Comparison of ENCODE assay signal across 22 cellular contexts in genomic region chr10:92175164-92175563, GRCh38.
DNase-seq lines count a peak whose midpoint lies in the region; FAIRE-seq and TF ChIP-seq lines count a peak whose summit lies in the region.
"Had no signal": no experiment of that assay in that cellular context is flagged by ENCODE, and none has a peak within 500 bp of the region (broad histone marks: within the 10 kb centered on the region; RNA-seq: fewer than 3 reads in every experiment).

No MANE protein-coding gene starts in this region.

- TF ChIP-seq CTCF in D721Med (IDR thresholded peaks at IDR 0.05; ENCODE audit: insufficient read depth, missing control alignments) = no peak
- no peak for TF ChIP-seq CTCF in astrocyte (IDR thresholded peaks at IDR 0.05; ENCODE audit: insufficient read depth, low read depth, low read length)

- H3K27me3 ChIP-seq in astrocyte (ENCODE audit: insufficient read depth, low read length) = no peaks in the 10 kb centered on the region
- H3K27me3 ChIP-seq: BLaER1 treated with 17β-estradiol and CSF1 and Interleukin-3, amounts not matched to agents 10 nM and 100 nM had no signal

- H3K9me3 Mint-ChIP-seq in astrocyte (ENCODE audit: unreplicated experiment) = peaks cover 3% of the 10 kb centered on the region
- H3K9me3 Mint-ChIP-seq: CD4-positive, alpha-beta T cell; CD8-positive, alpha-beta T cell had no signal

- no peak overlapping the region for H3K27ac Mint-ChIP-seq in astrocyte (ENCODE audit: unreplicated experiment)
- H3K27ac Mint-ChIP-seq: B cell; CD4-positive, alpha-beta T cell; CD8-positive, alpha-beta T cell had no signal

- H3K4me1 ChIP-seq in astrocyte (ENCODE audit: insufficient read depth, low read length) = no peaks in the 10 kb centered on the region
- H3K4me1 ChIP-seq: A549, Caco-2 had no signal

- no peak overlapping the region for H3K9ac ChIP-seq in astrocyte (ENCODE audit: low read length)
- H3K9ac ChIP-seq: BLaER1 treated with 17β-estradiol and CSF1 and Interleukin-3, amounts not matched to agents 10 nM and 100 nM had no signal

- H3K36me3 Mint-ChIP-seq in astrocyte (ENCODE audit: low read depth, unreplicated experiment) = peaks cover 8% of the 10 kb centered on the region

- H3K79me2 ChIP-seq in astrocyte (ENCODE audit: insufficient read depth, low read length) = no peaks in the 10 kb centered on the region

- H3K4me1 Mint-ChIP-seq in astrocyte (ENCODE audit: low read depth, unreplicated experiment) = no peaks in the 10 kb centered on the region
- H3K4me1 Mint-ChIP-seq: B cell had no signal

- no peak overlapping the region for H3K4me2 ChIP-seq in astrocyte (ENCODE audit: low read length)
- H3K4me2 ChIP-seq: A549; BLaER1 treated with 17β-estradiol and CSF1 and Interleukin-3, amounts not matched to agents 10 nM and 100 nM had no signal

- H3K4me3 ChIP-seq in astrocyte (ENCODE audit: insufficient read depth, low read depth, low read length) = no peak overlapping the region
- H3K4me3 ChIP-seq: A549; BLaER1 treated with 17β-estradiol and CSF1 and Interleukin-3, amounts not matched to agents 10 nM and 100 nM had no signal

- FAIRE-seq in A204.1 (lab: Jason Lieb, UNC) = peak; percentile 25
- FAIRE-seq in D721Med (lab: Jason Lieb, UNC) = peak; percentile 25
- FAIRE-seq in astrocyte (lab: Jason Lieb, UNC) = peak; percentile 37
- FAIRE-seq: G401.6, GM12891, GM19239 had no signal

- H3K4me3 Mint-ChIP-seq in astrocyte (ENCODE audit: unreplicated experiment) = no peak overlapping the region
- H3K4me3 Mint-ChIP-seq: B cell; CD4-positive, alpha-beta T cell; CD8-positive, alpha-beta T cell had no signal

- no peaks in the 10 kb centered on the region for H3K36me3 ChIP-seq in astrocyte (ENCODE audit: insufficient read depth, low read length)

- no peak overlapping the region for H3K27ac ChIP-seq in astrocyte (ENCODE audit: low read depth, low read length)
- H3K27ac ChIP-seq: A549; BLaER1 treated with 17β-estradiol and CSF1 and Interleukin-3, amounts not matched to agents 10 nM and 100 nM; C4-2B had no signal

- H4K20me1 ChIP-seq in astrocyte (ENCODE audit: insufficient read depth, low read length) = no peaks in the 10 kb centered on the region
- H4K20me1 ChIP-seq: BLaER1 treated with 17β-estradiol and CSF1 and Interleukin-3, amounts not matched to agents 10 nM and 100 nM had no signal

- no peak overlapping the region for H2AFZ ChIP-seq in astrocyte (ENCODE audit: low read depth, low read length)

- no peak for DNase-seq in D721Med (ENCODE audit: insufficient read length, low spot score)
- no peak for DNase-seq in astrocyte (ENCODE audit: low read depth)
- no peak for DNase-seq in activated naive CD4-positive, alpha-beta T cell treated with anti-CD3 and anti-CD28 coated beads, Interleukin-2, amount 50 U/mL, for 16 hours
- DNase-seq in amygdala (lab: John Stamatoyannopoulos, UW) = no peak
- DNase-seq: 8988T; AML-193; Caco-2; Calu3; CD4-positive, alpha-beta T cell; CD8-positive, alpha-beta T cell; DMS 273 treated with DMSO at 0.1 percent for 48 hours; DMS153; DMS79 treated with DMSO at 0.1 percent for 48 hours; GF-D8 had no signal

- no peaks in the 10 kb centered on the region for H3K9me3 ChIP-seq in astrocyte (ENCODE audit: insufficient read depth, low read depth, low read length)
- H3K9me3 ChIP-seq: A549 had no signal

- H3K27me3 Mint-ChIP-seq in astrocyte (ENCODE audit: low read depth, unreplicated experiment) = no peaks in the 10 kb centered on the region
- H3K27me3 Mint-ChIP-seq: B cell; CD4-positive, alpha-beta T cell had no signal
